In genomic region chr7:101017099-101017777, GRCh38 we compare ENCODE assay signal across 1 cellular context.
TF ChIP-seq lines count a peak whose summit lies in the region.

No MANE protein-coding gene starts in this region.

TF ChIP-seq in GM12878, 131 proteins besides CTCF, POLR2A, EP300 and RAD21 (continued from another document and continues in another):
- 0 out of 2 replicates have a peak, but pooled peaks have one; percentile 34 for TF ChIP-seq MLLT1 (IDR thresholded peaks at IDR 0.05)
- no peak for TF ChIP-seq MYC (IDR thresholded peaks at IDR 0.05; ENCODE audit: insufficient read depth, insufficient read length, insufficient replicate concordance, low read length, severe bottlenecking)
- no peak for TF ChIP-seq JUNB (IDR thresholded peaks at IDR 0.05)
- 0 out of 2 replicates have a peak, but pooled peaks have one; percentile 30 for TF ChIP-seq YBX1 (IDR thresholded peaks at IDR 0.05)
- TF ChIP-seq STAT3 (IDR thresholded peaks at IDR 0.05; ENCODE audit: low read depth, low read length), result no peak
- no peak for TF ChIP-seq NR2C1 (IDR thresholded peaks at IDR 0.05)
- peak; percentile 82; the same call in 1 of the 2 replicates for TF ChIP-seq DPF2 (IDR thresholded peaks at IDR 0.05)
- TF ChIP-seq NKRF (conservative IDR thresholded peaks at IDR 0.05), result no peak
- TF ChIP-seq CUX1 (IDR thresholded peaks at IDR 0.05; ENCODE audit: insufficient replicate concordance, low read depth, low read length), result peak; percentile 31
- TF ChIP-seq SREBF2 (IDR thresholded peaks at IDR 0.05; ENCODE audit: low read length), result no peak
- no peak for TF ChIP-seq ZNF384 (IDR thresholded peaks at IDR 0.05; ENCODE audit: borderline replicate concordance, low read depth, low read length)
- TF ChIP-seq SP1 (IDR thresholded peaks at IDR 0.05; ENCODE audit: low read depth, low read length), result peak; percentile 18
- TF ChIP-seq POLR2AphosphoS2 (IDR thresholded peaks at IDR 0.05; ENCODE audit: low read depth, low read length), result no peak
- TF ChIP-seq ZNF24 (IDR thresholded peaks at IDR 0.05), result no peak
- TF ChIP-seq CREM (IDR thresholded peaks at IDR 0.05; ENCODE audit: low read depth), result peak; percentile 53; the same call in 1 of the 2 replicates
- TF ChIP-seq ZNF207 (IDR thresholded peaks at IDR 0.05; ENCODE audit: borderline replicate concordance), result no peak
- no peak for TF ChIP-seq BMI1 (IDR thresholded peaks at IDR 0.05; ENCODE audit: borderline replicate concordance)
- peak; percentile 72; the same call in 1 of the 2 replicates for TF ChIP-seq CREB1 (IDR thresholded peaks at IDR 0.05; ENCODE audit: low read depth)
- no peak for TF ChIP-seq IRF5 (IDR thresholded peaks at IDR 0.05; ENCODE audit: borderline replicate concordance)
- peak; percentile 66; the same call in 1 of the 2 replicates for TF ChIP-seq SPI1 (IDR thresholded peaks at IDR 0.05; ENCODE audit: borderline replicate concordance, insufficient read depth, low read depth, low read length)
- no peak for TF ChIP-seq FOS (IDR thresholded peaks at IDR 0.05; ENCODE audit: borderline replicate concordance, extremely low read depth, insufficient read length)
- TF ChIP-seq TAF1 (IDR thresholded peaks at IDR 0.05; ENCODE audit: borderline replicate concordance, low read depth, low read length), result peak; percentile 51; the same call in 1 of the 2 replicates
- 0 out of 2 replicates have a peak, but pooled peaks have one; percentile 70 for TF ChIP-seq HDGF (IDR thresholded peaks at IDR 0.05)
- no peak for TF ChIP-seq SUZ12 (IDR thresholded peaks at IDR 0.05; ENCODE audit: unreplicated experiment)
- no peak for TF ChIP-seq YY1 (IDR thresholded peaks at IDR 0.05; ENCODE audit: low read depth, low read length)
- no peak for TF ChIP-seq ASH2L (IDR thresholded peaks at IDR 0.05; ENCODE audit: borderline replicate concordance, low read depth)
- TF ChIP-seq STAT1 (conservative IDR thresholded peaks at IDR 0.05), result no peak
- no peak for TF ChIP-seq PML (IDR thresholded peaks at IDR 0.05; ENCODE audit: low read length)
- no peak for TF ChIP-seq PAX8 (IDR thresholded peaks at IDR 0.05)
- TF ChIP-seq PBX3 (IDR thresholded peaks at IDR 0.05; ENCODE audit: insufficient replicate concordance, low read depth, low read length), result peak; percentile 36
- no peak for TF ChIP-seq HCFC1 (IDR thresholded peaks at IDR 0.05; ENCODE audit: low read length)
- peak; percentile 82 for TF ChIP-seq EED (IDR thresholded peaks at IDR 0.05; ENCODE audit: low read depth)
- no peak for TF ChIP-seq REST (IDR thresholded peaks at IDR 0.05; ENCODE audit: low read depth, low read length)
- no peak for TF ChIP-seq ZSCAN29 (IDR thresholded peaks at IDR 0.05)
- peak; percentile 81; the same call in 1 of the 2 replicates for TF ChIP-seq RB1 (IDR thresholded peaks at IDR 0.05; ENCODE audit: borderline replicate concordance)
- no peak for TF ChIP-seq ZNF592 (IDR thresholded peaks at IDR 0.05)
- TF ChIP-seq MEF2A (IDR thresholded peaks at IDR 0.05; ENCODE audit: insufficient read depth, low read depth, low read length), result 0 out of 2 replicates have a peak, but pooled peaks have one; percentile 12
- no peak for TF ChIP-seq ZBTB33 (IDR thresholded peaks at IDR 0.05)
- peak; percentile 65 to 75; a peak in 3 of 4 replicates for TF ChIP-seq IKZF2 (IDR thresholded peaks at IDR 0.05)
